Comparison of ENCODE assay signal across 8 cellular contexts in the genomic region with DNA sequence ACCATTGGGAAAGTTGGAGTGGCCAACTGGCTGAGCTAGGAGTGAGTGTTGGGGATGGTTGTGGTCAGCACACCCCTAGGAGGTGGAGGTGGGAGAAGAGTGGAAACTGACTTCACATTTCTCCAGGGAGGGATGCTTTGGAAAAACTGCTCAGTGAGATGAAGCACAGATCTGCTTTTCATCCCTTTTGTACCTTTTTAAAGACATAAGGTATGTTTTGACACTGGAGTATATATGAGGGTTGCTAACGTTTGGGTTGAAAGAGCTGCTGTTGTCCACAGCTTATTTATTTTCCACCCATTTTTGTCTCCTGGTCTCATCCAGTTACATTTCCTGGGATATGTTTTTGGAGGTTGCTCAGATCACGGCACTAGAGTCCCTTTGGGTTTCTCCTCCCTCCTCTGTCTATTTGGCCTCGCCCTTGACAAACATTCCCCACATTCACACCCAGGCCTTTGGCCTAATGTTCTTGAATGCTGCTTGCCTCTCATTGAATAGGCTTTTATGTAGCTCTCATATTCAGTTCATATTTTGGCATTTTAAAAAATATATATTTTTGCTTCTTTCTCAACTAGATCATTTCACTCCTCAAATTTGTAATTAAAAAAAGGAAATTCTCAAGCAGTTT. TPM values are rescaled to one million over a fixed set of nuclear protein-coding genes. Genes with fewer than 3 reads are reported as not detected.
DNase-seq lines count a peak whose midpoint lies in the region; ATAC-seq and TF ChIP-seq lines count a peak whose summit lies in the region.
"Had no signal": no experiment of that assay in that cellular context is flagged by ENCODE, and none has a peak within 500 bp of the region (broad histone marks: within the 10 kb centered on the region; RNA-seq: fewer than 3 reads in every experiment).

No MANE protein-coding gene starts in this region.

- peak overlapping the region; percentile 39 for H3K4me3 Mint-ChIP-seq in activated T-helper 17 cell treated with anti-CD3 and anti-CD28 coated beads, Interleukin-2, amount 50 U/mL, for 72 hours

- peaks cover 94% of the 10 kb centered on the region for H3K36me3 Mint-ChIP-seq in activated T-helper 17 cell treated with anti-CD3 and anti-CD28 coated beads, Interleukin-2, amount 50 U/mL, for 72 hours (ENCODE audit: low read depth)

- DNase-seq in LoVo (ENCODE audit: low spot score) (peak; percentile 82), right lobe of liver (no peak), stomach (peak; percentile 60), HEK293T (ENCODE audit: extremely low spot score) (no peak)
- DNase-seq in activated CD4-positive, alpha-beta T cell treated with anti-CD3 and anti-CD28 coated beads for 1 hour: no peak
- DNase-seq: NCI-H774 had no signal

- H3K4me3 ChIP-seq in right lobe of liver: no peak overlapping the region
- H3K4me3 ChIP-seq in stomach: no peak overlapping the region

- no peak for TF ChIP-seq EP300 in stomach (IDR thresholded peaks at IDR 0.05)

- POLR2A ChIA-PET in HEK293T (lab: Yijun Ruan, JAX): interaction anchor here (1.1 to 2.8 kb wide), 3 partner anchors 9 to 41 kb away, joined by 3 to 11 read pairs (median 5); a partner anchor contains a TSS

- H3K27ac ChIP-seq in right lobe of liver (no peak overlapping the region), stomach (peak overlapping the region; percentile 68 to 84 (median 74))

- H3K27me3 ChIP-seq in right lobe of liver: no peaks in the 10 kb centered on the region
- no peaks in the 10 kb centered on the region for H3K27me3 ChIP-seq in stomach

- no peak for TF ChIP-seq CTCF in right lobe of liver (IDR thresholded peaks at IDR 0.05)
- TF ChIP-seq CTCF in stomach (IDR thresholded peaks at IDR 0.05): no peak

- no peak for ATAC-seq in activated T-helper 17 cell treated with anti-CD3 and anti-CD28 coated beads, Interleukin-2, amount 50 U/mL, for 72 hours (replicated peaks)
- ATAC-seq in right lobe of liver (peak; percentile 35 to 47 (median 45)), GM21529 (IDR thresholded peaks at IDR 0.05; ENCODE audit: unreplicated experiment) (no peak)

- WGBS in right lobe of liver (ENCODE audit: insufficient coverage, low coverage, low lambda C conversion rate, missing lambda C conversion rate): 45% methylated on average over 3 of the region's 3 CpGs
- 22 to 41% (median 31%) methylated on average over 3 of the region's 3 CpGs for WGBS in stomach, 5 donors

- TF ChIP-seq POLR2A in right lobe of liver (IDR thresholded peaks at IDR 0.05) (no peak), stomach (IDR thresholded peaks at IDR 0.05) (no peak)

- H3K4me1 Mint-ChIP-seq in activated T-helper 17 cell treated with anti-CD3 and anti-CD28 coated beads, Interleukin-2, amount 50 U/mL, for 72 hours: peaks cover 57% of the 10 kb centered on the region

- H3K9me3 ChIP-seq in right lobe of liver (no peaks in the 10 kb centered on the region), stomach (no peaks in the 10 kb centered on the region)

- peak overlapping the region; percentile 74 for H3K27ac Mint-ChIP-seq in activated T-helper 17 cell treated with anti-CD3 and anti-CD28 coated beads, Interleukin-2, amount 50 U/mL, for 72 hours

- peaks cover 0 to 60% (median 26%) of the 10 kb centered on the region in 4 donors for H3K4me1 ChIP-seq in right lobe of liver
- H3K4me1 ChIP-seq in stomach: peaks cover 66 to 93% (median 79%) of the 10 kb centered on the region in 4 donors

- intact Hi-C loops in right lobe of liver (cut with DNase I): no loop called here
- intact Hi-C loops in stomach (cut with DNase I; ENCODE audit: low total_unique reads): no loop called here

- H3K9me3 Mint-ChIP-seq in activated T-helper 17 cell treated with anti-CD3 and anti-CD28 coated beads, Interleukin-2, amount 50 U/mL, for 72 hours: no peaks in the 10 kb centered on the region

- CTCF ChIA-PET in HEK293T (lab: Yijun Ruan, JAX): interaction anchor here (1.0 to 1.5 kb wide), 2 partner anchors 16 to 144 kb away, joined by 3 to 4 read pairs; no protein-coding TSS in a partner anchor

- H3K36me3 ChIP-seq in right lobe of liver (peaks cover 0 to 8% (median 0%) of the 10 kb centered on the region in 4 donors), stomach (peaks cover 5 to 10% (median 7%) of the 10 kb centered on the region in 4 donors)

- no peaks in the 10 kb centered on the region for H3K27me3 Mint-ChIP-seq in activated T-helper 17 cell treated with anti-CD3 and anti-CD28 coated beads, Interleukin-2, amount 50 U/mL, for 72 hours

TF ChIP-seq in HEK293T, 16 proteins besides CTCF, POLR2A, EP300 and RAD21:
- TF ChIP-seq ARNT (IDR thresholded peaks at IDR 0.05): no peak
- TF ChIP-seq ZNF384 (IDR thresholded peaks at IDR 0.05): no peak
- no peak for TF ChIP-seq FOXK2 (IDR thresholded peaks at IDR 0.05)
- no peak for TF ChIP-seq FOXM1 (IDR thresholded peaks at IDR 0.05; ENCODE audit: borderline replicate concordance)
- no peak for TF ChIP-seq ELF4 (IDR thresholded peaks at IDR 0.05)
- no peak for TF ChIP-seq L3MBTL2 (conservative IDR thresholded peaks at IDR 0.05)
- TF ChIP-seq TARDBP (IDR thresholded peaks at IDR 0.05): no peak
- no peak for TF ChIP-seq SP1 (IDR thresholded peaks at IDR 0.05)
- no peak for TF ChIP-seq BHLHE40 (IDR thresholded peaks at IDR 0.05; ENCODE audit: borderline replicate concordance)
- TF ChIP-seq HDGF (IDR thresholded peaks at IDR 0.05; ENCODE audit: borderline replicate concordance): no peak
- TF ChIP-seq FOXA1 (IDR thresholded peaks at IDR 0.05): no peak
- TF ChIP-seq NFRKB (IDR thresholded peaks at IDR 0.05): no peak
- TF ChIP-seq SUZ12 (IDR thresholded peaks at IDR 0.05): no peak
- no peak for TF ChIP-seq LEF1 (IDR thresholded peaks at IDR 0.05; ENCODE audit: borderline replicate concordance)
- TF ChIP-seq CTBP1 (IDR thresholded peaks at IDR 0.05; ENCODE audit: borderline replicate concordance): no peak
- TF ChIP-seq, protein P1, sequence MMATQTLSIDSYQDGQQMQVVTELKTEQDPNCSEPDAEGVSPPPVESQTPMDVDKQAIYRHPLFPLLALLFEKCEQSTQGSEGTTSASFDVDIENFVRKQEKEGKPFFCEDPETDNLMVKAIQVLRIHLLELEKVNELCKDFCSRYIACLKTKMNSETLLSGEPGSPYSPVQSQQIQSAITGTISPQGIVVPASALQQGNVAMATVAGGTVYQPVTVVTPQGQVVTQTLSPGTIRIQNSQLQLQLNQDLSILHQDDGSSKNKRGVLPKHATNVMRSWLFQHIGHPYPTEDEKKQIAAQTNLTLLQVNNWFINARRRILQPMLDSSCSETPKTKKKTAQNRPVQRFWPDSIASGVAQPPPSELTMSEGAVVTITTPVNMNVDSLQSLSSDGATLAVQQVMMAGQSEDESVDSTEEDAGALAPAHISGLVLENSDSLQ (IDR thresholded peaks at IDR 0.05): no peak
TF ChIP-seq in HEK293T: peak in this region for 0.

RNA-seq across cellular contexts. Expression of a gene that starts 8.3 kb away (rescaled TPM):
- total RNA-seq in activated T-helper 17 cell treated with anti-CD3 and anti-CD28 coated beads, Interleukin-2, amount 50 U/mL, for 72 hours: 100 to 1,000 TPM; 126 to 162 TPM
- total RNA-seq in right lobe of liver (10 to 100 TPM; 26.7 to 63.4 (median 37.2) TPM), stomach (100 to 1,000 TPM in 1 of 5 donors, 10 to 100 TPM in 4; 41.3 to 159 (median 91.7) TPM)
- 10 to 100 TPM; 12.2 to 48.7 (median 29.8) TPM for polyA plus RNA-seq in stomach

RNA-seq across cellular contexts. Expression of a gene that starts 40.7 kb away (rescaled TPM):
- 10 to 100 TPM; 21.6 to 22.3 TPM for total RNA-seq in activated T-helper 17 cell treated with anti-CD3 and anti-CD28 coated beads, Interleukin-2, amount 50 U/mL, for 72 hours
- 1 to 10 TPM; 2.6 to 5.2 (median 3.4) TPM for total RNA-seq in right lobe of liver
- total RNA-seq in stomach: 10 to 100 TPM in 2 of 5 donors, 1 to 10 TPM in 2, not detected in 1; 4.9 to 16.5 (median 12.1) TPM
- polyA plus RNA-seq in stomach: 1 to 10 TPM in 2 of 3 donors, not detected in 1; 1.6 to 2.5 TPM

Comparison
In these comparisons a context has a peak if more than half of its experiments do, and no peak if none do; other contexts are left out.
1. DNase-seq: peak in LoVo (single experiment) and stomach (single experiment); none in right lobe of liver (0 of 3), activated CD4-positive, alpha-beta T cell treated with anti-CD3 and anti-CD28 coated beads for 1 hour (single experiment) and HEK293T (single experiment).
2. ATAC-seq: peak in right lobe of liver (4 of 4); none in activated T-helper 17 cell treated with anti-CD3 and anti-CD28 coated beads, Interleukin-2, amount 50 U/mL, for 72 hours (single experiment) and GM21529 (single experiment).
3. H3K27ac ChIP-seq: peak in stomach (5 of 5); none in right lobe of liver (0 of 3).